ENCODE assay signal across 8 cellular contexts in the genomic region with DNA sequence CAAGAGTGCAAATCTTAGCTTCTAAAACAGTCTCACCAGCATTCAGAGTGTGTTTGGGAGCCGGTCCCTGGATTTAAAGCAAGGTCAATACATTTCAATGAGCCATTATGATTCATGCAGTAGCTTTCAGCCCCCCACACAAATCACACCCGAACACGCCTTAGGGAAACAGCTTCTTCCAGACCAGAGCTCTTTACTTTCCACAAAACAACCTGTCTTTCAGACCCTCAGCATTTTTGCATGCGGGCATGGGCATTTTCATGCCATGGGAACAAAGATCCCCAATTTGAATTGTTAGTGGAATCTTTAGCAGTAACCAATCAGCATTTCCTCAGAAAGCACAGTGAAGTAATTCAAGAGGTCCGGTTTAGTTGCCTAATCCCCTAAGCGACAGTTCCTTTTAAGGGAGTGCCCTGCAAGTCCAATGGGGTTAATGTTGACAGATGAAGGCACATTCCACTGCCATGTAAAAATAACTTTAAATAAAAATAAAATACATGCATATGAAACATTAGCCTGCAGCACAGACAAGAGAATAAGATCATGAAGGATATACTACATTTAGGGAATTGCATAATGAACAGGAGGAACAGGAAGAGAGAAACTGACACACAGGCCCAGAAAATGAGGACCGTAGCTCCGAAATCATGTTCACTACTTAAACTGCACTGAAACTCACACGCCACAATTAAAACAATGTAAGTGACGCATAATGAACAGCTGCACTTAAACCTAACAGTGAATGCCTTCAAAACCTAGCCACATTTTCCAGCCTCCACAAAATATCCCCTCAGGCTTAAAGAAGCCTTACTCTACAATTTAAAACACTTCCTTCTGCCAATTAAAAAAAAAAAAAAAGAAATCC. TPM values are rescaled to one million over a fixed set of nuclear protein-coding genes. Genes with fewer than 3 reads are reported as not detected.
A peak's percentile ranks its signal among the peaks of the same experiment; 100 is the strongest.
DNase-seq lines count a peak whose midpoint lies in the region; ATAC-seq and TF ChIP-seq lines count a peak whose summit lies in the region.

No MANE protein-coding gene starts in this region.

- H3K4me1 Mint-ChIP-seq in CD8-positive, alpha-beta T cell (ENCODE audit: low read depth), result peaks cover 90% of the 10 kb centered on the region
- peaks cover 84% of the 10 kb centered on the region for H3K4me1 Mint-ChIP-seq in activated CD4-positive, alpha-beta memory T cell treated with anti-CD3 and anti-CD28 coated beads, Interleukin-2, amount 10 ng/mL, durations not matched to agents 7 days and 5 days

- H3K79me2 ChIP-seq in neural cell (replicated peaks; ENCODE audit: insufficient read depth, low read length), result peaks cover 77% of the 10 kb centered on the region

- intact Hi-C loops in CD8-positive, alpha-beta T cell (cut with DNase I, micrococcal nuclease), result loop anchor here in 1 of 2 experiments (5.0 to 10.0 kb wide), 2 partner anchors 367 to 1355 kb away; a partner anchor contains a TSS

- ATAC-seq in CD8-positive, alpha-beta T cell, result no peak
- ATAC-seq in GM19023 (IDR thresholded peaks at IDR 0.05; ENCODE audit: unreplicated experiment) (no peak), GM19467 (IDR thresholded peaks at IDR 0.05; ENCODE audit: unreplicated experiment) (no peak)

- H3K36me3 ChIP-seq in CD8-positive, alpha-beta T cell (ENCODE audit: insufficient read depth, low read length), result no peaks in the 10 kb centered on the region
- H3K36me3 ChIP-seq in neural cell (ENCODE audit: insufficient read depth, low read length), result no peaks in the 10 kb centered on the region

- H3K9me3 Mint-ChIP-seq in CD8-positive, alpha-beta T cell, result no peaks in the 10 kb centered on the region
- peaks cover 5% of the 10 kb centered on the region for H3K9me3 Mint-ChIP-seq in activated CD4-positive, alpha-beta memory T cell treated with anti-CD3 and anti-CD28 coated beads, Interleukin-2, amount 10 ng/mL, durations not matched to agents 7 days and 5 days

- peaks cover 3% of the 10 kb centered on the region for H4K20me1 ChIP-seq in neural cell (ENCODE audit: insufficient read depth)

- POLR2A ChIA-PET in CD8-positive, alpha-beta T cell (lab: Charles Lee), result interaction anchor here (0.9 to 1.2 kb wide), 3 partner anchors 11 to 20 kb away, joined by 3 to 5 read pairs (median 4); no protein-coding TSS in a partner anchor
- POLR2A ChIA-PET in activated CD4-positive, alpha-beta memory T cell treated with anti-CD3 and anti-CD28 coated beads, Interleukin-2, amount 10 ng/mL, durations not matched to agents 7 days and 5 days (lab: Charles Lee), result interaction anchor here (1.2 kb wide), 1 partner anchor 25 kb away, joined by 3 read pairs; no protein-coding TSS in a partner anchor

- DNase-seq in CD8-positive, alpha-beta T cell, result no peak
- DNase-seq in NCI-H69 (lab: John Stamatoyannopoulos, UW) (peak; percentile 60), ecto neural progenitor cell (ENCODE audit: low spot score) (peak; percentile 73), DMS 273 (lab: John Stamatoyannopoulos, UW; ENCODE audit: unreplicated experiment) (no peak)
- DNase-seq in activated CD4-positive, alpha-beta memory T cell treated with anti-CD3 and anti-CD28 coated beads, Interleukin-2, amount 10 ng/mL, durations not matched to agents 7 days and 5 days, result no peak

- peak overlapping the region; percentile 85 for H3K4me2 ChIP-seq in neural cell (ENCODE audit: low read length)

- peaks cover 10% of the 10 kb centered on the region for H3K36me3 Mint-ChIP-seq in CD8-positive, alpha-beta T cell
- H3K36me3 Mint-ChIP-seq in activated CD4-positive, alpha-beta memory T cell treated with anti-CD3 and anti-CD28 coated beads, Interleukin-2, amount 10 ng/mL, durations not matched to agents 7 days and 5 days (ENCODE audit: low read depth), result peaks cover 24% of the 10 kb centered on the region

- no peaks in the 10 kb centered on the region for H3K27me3 ChIP-seq in CD8-positive, alpha-beta T cell (ENCODE audit: insufficient read depth, low read length)
- no peaks in the 10 kb centered on the region for H3K27me3 ChIP-seq in neural cell (ENCODE audit: insufficient read depth, low read depth, low read length)

- H3K4me1 ChIP-seq in CD8-positive, alpha-beta T cell (ENCODE audit: insufficient read depth, low read length), result peaks cover 83% of the 10 kb centered on the region

- no peak for TF ChIP-seq EP300 in neural cell (conservative IDR thresholded peaks at IDR 0.05; ENCODE audit: poor library complexity, severe bottlenecking)

- TF ChIP-seq RAD21 in neural cell (conservative IDR thresholded peaks at IDR 0.05), result no peak

- CTCF ChIA-PET in CD8-positive, alpha-beta T cell (lab: Charles Lee), result interaction anchor here (0.6 to 8.4 kb wide), 9 partner anchors 8 to 98 kb away, joined by 3 to 56 read pairs (median 4); no protein-coding TSS in a partner anchor
- CTCF ChIA-PET in activated CD4-positive, alpha-beta memory T cell treated with anti-CD3 and anti-CD28 coated beads, Interleukin-2, amount 10 ng/mL, durations not matched to agents 7 days and 5 days (lab: Charles Lee), result interaction anchor here (1.4 kb wide), 1 partner anchor 31 kb away, joined by 3 read pairs; no protein-coding TSS in a partner anchor

- no peak overlapping the region for H3K27ac Mint-ChIP-seq in CD8-positive, alpha-beta T cell
- H3K27ac Mint-ChIP-seq in activated CD4-positive, alpha-beta memory T cell treated with anti-CD3 and anti-CD28 coated beads, Interleukin-2, amount 10 ng/mL, durations not matched to agents 7 days and 5 days, result no peak overlapping the region

- no peaks in the 10 kb centered on the region for H3K27me3 Mint-ChIP-seq in CD8-positive, alpha-beta T cell (ENCODE audit: low read depth)
- no peaks in the 10 kb centered on the region for H3K27me3 Mint-ChIP-seq in activated CD4-positive, alpha-beta memory T cell treated with anti-CD3 and anti-CD28 coated beads, Interleukin-2, amount 10 ng/mL, durations not matched to agents 7 days and 5 days

- no peak for TF ChIP-seq CTCF in CD8-positive, alpha-beta T cell (IDR thresholded peaks at IDR 0.05)
- no peak for TF ChIP-seq CTCF in neural cell (IDR thresholded peaks at IDR 0.05; ENCODE audit: poor library complexity, severe bottlenecking)

- H3K9me2 ChIP-seq in neural cell (ENCODE audit: insufficient read depth, low read length), result no peaks in the 10 kb centered on the region

- H3K27ac ChIP-seq in CD8-positive, alpha-beta T cell (ENCODE audit: low read depth, low read length), result no peak overlapping the region
- H3K27ac ChIP-seq in neural cell (ENCODE audit: low read length), result peak overlapping the region; percentile 10

- H3K4me3 Mint-ChIP-seq in CD8-positive, alpha-beta T cell, result peak overlapping the region; percentile 18
- no peak overlapping the region for H3K4me3 Mint-ChIP-seq in activated CD4-positive, alpha-beta memory T cell treated with anti-CD3 and anti-CD28 coated beads, Interleukin-2, amount 10 ng/mL, durations not matched to agents 7 days and 5 days

- H3K4me3 ChIP-seq in CD8-positive, alpha-beta T cell (ENCODE audit: low read depth, low read length), result no peak overlapping the region
- peak overlapping the region; percentile 58 for H3K4me3 ChIP-seq in neural cell (ENCODE audit: low read length)

- H3K9me3 ChIP-seq in CD8-positive, alpha-beta T cell (ENCODE audit: low read length), result no peaks in the 10 kb centered on the region
- no peaks in the 10 kb centered on the region for H3K9me3 ChIP-seq in neural cell (ENCODE audit: low read length)

- H3F3A ChIP-seq in neural cell (ENCODE audit: insufficient read depth, low read length, poor library complexity, severe bottlenecking), result peaks cover 7% of the 10 kb centered on the region

- peak overlapping the region; percentile 35 for H3K9ac ChIP-seq in neural cell (ENCODE audit: low read length)

- no peak overlapping the region for H2AFZ ChIP-seq in neural cell (ENCODE audit: low read depth, low read length)

TF ChIP-seq in neural cell, 6 proteins besides CTCF, POLR2A, EP300 and RAD21:
- TF ChIP-seq POLR2AphosphoS5 (IDR thresholded peaks at IDR 0.05) (no peak), MXI1 (conservative IDR thresholded peaks at IDR 0.05; ENCODE audit: poor library complexity, severe bottlenecking) (no peak), SMC3 (conservative IDR thresholded peaks at IDR 0.05; ENCODE audit: poor library complexity) (no peak), EZH2 (IDR thresholded peaks at IDR 0.05; ENCODE audit: borderline replicate concordance, insufficient read depth, low read length, poor library complexity, severe bottlenecking) (no peak), TAF1 (IDR thresholded peaks at IDR 0.05; ENCODE audit: low read depth) (no peak)
- TF ChIP-seq, protein P1, sequence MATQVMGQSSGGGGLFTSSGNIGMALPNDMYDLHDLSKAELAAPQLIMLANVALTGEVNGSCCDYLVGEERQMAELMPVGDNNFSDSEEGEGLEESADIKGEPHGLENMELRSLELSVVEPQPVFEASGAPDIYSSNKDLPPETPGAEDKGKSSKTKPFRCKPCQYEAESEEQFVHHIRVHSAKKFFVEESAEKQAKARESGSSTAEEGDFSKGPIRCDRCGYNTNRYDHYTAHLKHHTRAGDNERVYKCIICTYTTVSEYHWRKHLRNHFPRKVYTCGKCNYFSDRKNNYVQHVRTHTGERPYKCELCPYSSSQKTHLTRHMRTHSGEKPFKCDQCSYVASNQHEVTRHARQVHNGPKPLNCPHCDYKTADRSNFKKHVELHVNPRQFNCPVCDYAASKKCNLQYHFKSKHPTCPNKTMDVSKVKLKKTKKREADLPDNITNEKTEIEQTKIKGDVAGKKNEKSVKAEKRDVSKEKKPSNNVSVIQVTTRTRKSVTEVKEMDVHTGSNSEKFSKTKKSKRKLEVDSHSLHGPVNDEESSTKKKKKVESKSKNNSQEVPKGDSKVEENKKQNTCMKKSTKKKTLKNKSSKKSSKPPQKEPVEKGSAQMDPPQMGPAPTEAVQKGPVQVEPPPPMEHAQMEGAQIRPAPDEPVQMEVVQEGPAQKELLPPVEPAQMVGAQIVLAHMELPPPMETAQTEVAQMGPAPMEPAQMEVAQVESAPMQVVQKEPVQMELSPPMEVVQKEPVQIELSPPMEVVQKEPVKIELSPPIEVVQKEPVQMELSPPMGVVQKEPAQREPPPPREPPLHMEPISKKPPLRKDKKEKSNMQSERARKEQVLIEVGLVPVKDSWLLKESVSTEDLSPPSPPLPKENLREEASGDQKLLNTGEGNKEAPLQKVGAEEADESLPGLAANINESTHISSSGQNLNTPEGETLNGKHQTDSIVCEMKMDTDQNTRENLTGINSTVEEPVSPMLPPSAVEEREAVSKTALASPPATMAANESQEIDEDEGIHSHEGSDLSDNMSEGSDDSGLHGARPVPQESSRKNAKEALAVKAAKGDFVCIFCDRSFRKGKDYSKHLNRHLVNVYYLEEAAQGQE (IDR thresholded peaks at IDR 0.05; ENCODE audit: borderline replicate concordance), result no peak
TF ChIP-seq in neural cell: peak in this region for 0.

RNA-seq across cellular contexts. Expression of a gene that starts 4.0 kb away (rescaled TPM):
- total RNA-seq in CD8-positive, alpha-beta T cell, result 100 to 1,000 TPM; 145 to 148 TPM
- polyA plus RNA-seq in neural cell, result 30.2 and 36.7 TPM in 2 replicates
- polyA minus RNA-seq in neural cell, result 44.3 and 46.3 TPM in 2 replicates
- total RNA-seq in activated CD4-positive, alpha-beta memory T cell treated with anti-CD3 and anti-CD28 coated beads, Interleukin-2, amount 10 ng/mL, durations not matched to agents 7 days and 5 days, result 10 to 100 TPM; 27.1 to 27.7 TPM

RNA-seq across cellular contexts. Expression of a gene that starts 56.6 kb away (rescaled TPM):
- total RNA-seq in CD8-positive, alpha-beta T cell, result 100 to 1,000 TPM; 258 to 277 TPM
- 270 and 297 TPM in 2 replicates for polyA plus RNA-seq in neural cell
- 112 and 136 TPM in 2 replicates for polyA minus RNA-seq in neural cell
- 10 to 100 TPM; 23.4 to 24.7 TPM for total RNA-seq in activated CD4-positive, alpha-beta memory T cell treated with anti-CD3 and anti-CD28 coated beads, Interleukin-2, amount 10 ng/mL, durations not matched to agents 7 days and 5 days

Comparison
In these comparisons a context has a peak if more than half of its experiments do, and no peak if none do; other contexts are left out.
1. DNase-seq: peak in NCI-H69 (single experiment) and ecto neural progenitor cell (single experiment); none in CD8-positive, alpha-beta T cell (0 of 7), DMS 273 (single experiment) and activated CD4-positive, alpha-beta memory T cell treated with anti-CD3 and anti-CD28 coated beads, Interleukin-2, amount 10 ng/mL, durations not matched to agents 7 days and 5 days (single experiment).
2. RNA of a gene that starts 4.0 kb away (total RNA-seq): 145 to 148 TPM in CD8-positive, alpha-beta T cell; 27.1 to 27.7 TPM in activated CD4-positive, alpha-beta memory T cell treated with anti-CD3 and anti-CD28 coated beads, Interleukin-2, amount 10 ng/mL, durations not matched to agents 7 days and 5 days; every median in the first group is over 4 times any median in the second.
3. RNA of a gene that starts 56.6 kb away (total RNA-seq): 258 to 277 TPM in CD8-positive, alpha-beta T cell; 23.4 to 24.7 TPM in activated CD4-positive, alpha-beta memory T cell treated with anti-CD3 and anti-CD28 coated beads, Interleukin-2, amount 10 ng/mL, durations not matched to agents 7 days and 5 days; every median in the first group is over 10 times any median in the second.